16 cellular contexts compared by ENCODE assay signal in genomic region chr4:16752150-16752549, GRCh38.
DNase-seq lines count a peak whose midpoint lies in the region; ATAC-seq, FAIRE-seq and TF ChIP-seq lines count a peak whose summit lies in the region.
"Had no signal": no experiment of that assay in that cellular context is flagged by ENCODE, and none has a peak within 500 bp of the region (broad histone marks: within the 10 kb centered on the region; RNA-seq: fewer than 3 reads in every experiment).

No MANE protein-coding gene starts in this region.

- H3K4me1 Mint-ChIP-seq in astrocyte (ENCODE audit: low read depth, unreplicated experiment), result peaks cover 11% of the 10 kb centered on the region
- no peaks in the 10 kb centered on the region for H3K4me1 Mint-ChIP-seq in T-helper 2 cell treated with Interferon-gamma antibody and Interleukin-4, amounts not matched to agents 5 μg/mL and 100 μg/mL, for 36 hours (ENCODE audit: low read depth)
- H3K4me1 Mint-ChIP-seq: activated CD4-positive, alpha-beta T cell treated with anti-CD3 and anti-CD28 coated beads for 36 hours had no signal

- H3K79me1 ChIP-seq in IMR-90 (ENCODE audit: low read depth in 1 of 2, low read length in 2 of 2), result no peaks in the 10 kb centered on the region

- H3K23ac ChIP-seq in IMR-90 (ENCODE audit: low read depth, low read length), result no peak overlapping the region

- H3K4me3 Mint-ChIP-seq in astrocyte (ENCODE audit: unreplicated experiment), result no peak overlapping the region
- no peak overlapping the region for H3K4me3 Mint-ChIP-seq in T-helper 2 cell treated with Interferon-gamma antibody and Interleukin-4, amounts not matched to agents 5 μg/mL and 100 μg/mL, for 36 hours
- H3K4me3 Mint-ChIP-seq: activated CD4-positive, alpha-beta T cell treated with anti-CD3 and anti-CD28 coated beads for 36 hours had no signal

- H2AK9ac ChIP-seq in IMR-90 (replicated peaks; ENCODE audit: low read depth, low read length, poor library complexity), result no peak overlapping the region

- no peak for ATAC-seq in IMR-90 (ENCODE audit: low read depth)
- ATAC-seq: activated CD4-positive, alpha-beta T cell treated with anti-CD3 and anti-CD28 coated beads for 36 hours had no signal

- no peak overlapping the region for H3K14ac ChIP-seq in IMR-90 (replicated peaks; ENCODE audit: low read depth, low read length)

- no peaks in the 10 kb centered on the region for H3K36me3 Mint-ChIP-seq in astrocyte (ENCODE audit: low read depth, unreplicated experiment)
- H3K36me3 Mint-ChIP-seq in T-helper 2 cell treated with Interferon-gamma antibody and Interleukin-4, amounts not matched to agents 5 μg/mL and 100 μg/mL, for 36 hours (ENCODE audit: low read depth), result no peaks in the 10 kb centered on the region

- peak; percentile 47 for FAIRE-seq in astrocyte (lab: Jason Lieb, UNC)

- H3K27me3 ChIP-seq in IMR-90 (ENCODE audit: control insufficient read depth, insufficient read depth, low read length) (no peaks in the 10 kb centered on the region), astrocyte (ENCODE audit: insufficient read depth, low read length) (no peaks in the 10 kb centered on the region), hepatocyte (no peaks in the 10 kb centered on the region), spleen (replicated peaks in 1 of 7) (no peaks in the 10 kb centered on the region)
- H3K27me3 ChIP-seq: BLaER1 had no signal

- no peak overlapping the region for H2AK5ac ChIP-seq in IMR-90 (ENCODE audit: low read depth, low read length)

- TF ChIP-seq POLR2A in IMR-90 (IDR thresholded peaks at IDR 0.05; ENCODE audit: low read depth, low read length), result no peak
- TF ChIP-seq POLR2A in spleen (IDR thresholded peaks at IDR 0.05), result no peak

- no peaks in the 10 kb centered on the region for H3K9me3 ChIP-seq in IMR-90 (ENCODE audit: control insufficient read depth, insufficient read depth, low read length)
- no peaks in the 10 kb centered on the region for H3K9me3 ChIP-seq in astrocyte (ENCODE audit: insufficient read depth, low read depth, low read length)
- H3K9me3 ChIP-seq in hepatocyte (ENCODE audit: low read depth), result no peaks in the 10 kb centered on the region
- H3K9me3 ChIP-seq in spleen, result no peaks in the 10 kb centered on the region
- H3K9me3 ChIP-seq: BLaER1 had no signal

- no peak overlapping the region for H2AFZ ChIP-seq in IMR-90 (replicated peaks; ENCODE audit: low read length, poor library complexity)
- H2AFZ ChIP-seq in astrocyte (ENCODE audit: low read depth, low read length), result no peak overlapping the region
- H2AFZ ChIP-seq in hepatocyte, result no peak overlapping the region

- in situ Hi-C loops in IMR-90 (cut with MboI; ENCODE audit: low sequenced_read_pairs), result no loop called here

- H3K18ac ChIP-seq in IMR-90 (ENCODE audit: low read depth, low read length), result no peak overlapping the region

- no peak overlapping the region for H2BK5ac ChIP-seq in IMR-90 (ENCODE audit: low read depth, low read length, poor library complexity, severe bottlenecking)

- no peak overlapping the region for H4K5ac ChIP-seq in IMR-90 (ENCODE audit: low read depth, low read length)

- CTCF ChIA-PET in IMR-90 (lab: Yijun Ruan, JAX), result no interaction called here

- H3K4me1 ChIP-seq in IMR-90 (ENCODE audit: control insufficient read depth, insufficient read depth, low read length) (no peaks in the 10 kb centered on the region), astrocyte (ENCODE audit: insufficient read depth, low read length) (peaks cover 5% of the 10 kb centered on the region), hepatocyte (ENCODE audit: insufficient read depth) (no peaks in the 10 kb centered on the region), spleen (no peaks in the 10 kb centered on the region)
- H3K4me1 ChIP-seq: BLaER1 had no signal

- H3K9me3 Mint-ChIP-seq in astrocyte (ENCODE audit: unreplicated experiment), result no peaks in the 10 kb centered on the region
- no peaks in the 10 kb centered on the region for H3K9me3 Mint-ChIP-seq in T-helper 2 cell treated with Interferon-gamma antibody and Interleukin-4, amounts not matched to agents 5 μg/mL and 100 μg/mL, for 36 hours

- H2BK15ac ChIP-seq in IMR-90 (ENCODE audit: low read depth, low read length), result no peak overlapping the region

- peaks cover 3% of the 10 kb centered on the region; the same call in 1 of the 2 replicates for H3K36me3 ChIP-seq in IMR-90 (ENCODE audit: control insufficient read depth, insufficient read depth, low read length)
- H3K36me3 ChIP-seq in astrocyte (ENCODE audit: insufficient read depth, low read length), result no peaks in the 10 kb centered on the region
- no peaks in the 10 kb centered on the region for H3K36me3 ChIP-seq in hepatocyte (replicated peaks; ENCODE audit: insufficient read depth, low read depth)
- H3K36me3 ChIP-seq in spleen, result peaks cover 0 to 12% (median 0%) of the 10 kb centered on the region in 6 donors
- H3K36me3 ChIP-seq: BLaER1 had no signal

- H4K8ac ChIP-seq in IMR-90 (ENCODE audit: low read depth in 2 of 2, low read length in 2 of 2), result no peak overlapping the region

- H2BK120ac ChIP-seq in IMR-90 (ENCODE audit: low read depth, low read length), result no peak overlapping the region

- H3K27ac Mint-ChIP-seq in astrocyte (ENCODE audit: unreplicated experiment), result no peak overlapping the region
- H3K27ac Mint-ChIP-seq in T-helper 2 cell treated with Interferon-gamma antibody and Interleukin-4, amounts not matched to agents 5 μg/mL and 100 μg/mL, for 36 hours, result no peak overlapping the region
- H3K27ac Mint-ChIP-seq: activated CD4-positive, alpha-beta T cell treated with anti-CD3 and anti-CD28 coated beads for 36 hours had no signal

- no peaks in the 10 kb centered on the region for H3K79me2 ChIP-seq in astrocyte (ENCODE audit: insufficient read depth, low read length)
- H3K79me2 ChIP-seq in hepatocyte, result no peaks in the 10 kb centered on the region

- H3K9me2 ChIP-seq in hepatocyte (replicated peaks; ENCODE audit: insufficient read depth), result no peaks in the 10 kb centered on the region

- POLR2A ChIA-PET in IMR-90 (lab: Charles Lee; ENCODE audit: unreplicated experiment), result no interaction called here

- TF ChIP-seq CTCF in AG10803 (conservative IDR thresholded peaks at IDR 0.05; ENCODE audit: low read length), result peak; percentile 44
- peak; percentile 39 for TF ChIP-seq CTCF in IMR-90 (conservative IDR thresholded peaks at IDR 0.05; ENCODE audit: low read depth, low read length)
- peak; percentile 35 for TF ChIP-seq CTCF in astrocyte (IDR thresholded peaks at IDR 0.05; ENCODE audit: insufficient read depth, low read depth, low read length)
- TF ChIP-seq CTCF in hepatocyte (IDR thresholded peaks at IDR 0.05; ENCODE audit: poor library complexity), result peak; percentile 21
- no peak for TF ChIP-seq CTCF in spleen (IDR thresholded peaks at IDR 0.05 in 8 of 11, conservative IDR thresholded peaks at IDR 0.05 in 3 of 11)

- no peak overlapping the region for H3K56ac ChIP-seq in IMR-90 (ENCODE audit: extremely low read depth, insufficient read depth, low read length)

- no peaks in the 10 kb centered on the region for H3K9me1 ChIP-seq in IMR-90 (ENCODE audit: insufficient read depth, low read length)

- no peaks in the 10 kb centered on the region for H4K20me1 ChIP-seq in IMR-90 (ENCODE audit: insufficient read depth, low read length)
- no peaks in the 10 kb centered on the region for H4K20me1 ChIP-seq in astrocyte (ENCODE audit: insufficient read depth, low read length)
- no peaks in the 10 kb centered on the region for H4K20me1 ChIP-seq in hepatocyte (ENCODE audit: insufficient read depth, poor library complexity, severe bottlenecking)
- H4K20me1 ChIP-seq: BLaER1 had no signal

- H3K27me3 Mint-ChIP-seq in astrocyte (ENCODE audit: low read depth, unreplicated experiment), result peaks cover 5% of the 10 kb centered on the region
- no peaks in the 10 kb centered on the region for H3K27me3 Mint-ChIP-seq in T-helper 2 cell treated with Interferon-gamma antibody and Interleukin-4, amounts not matched to agents 5 μg/mL and 100 μg/mL, for 36 hours (ENCODE audit: low read depth)
- H3K27me3 Mint-ChIP-seq: activated CD4-positive, alpha-beta T cell treated with anti-CD3 and anti-CD28 coated beads for 36 hours had no signal

- no peak for DNase-seq in AG10803 (ENCODE audit: low read depth)
- DNase-seq in IMR-90, result peak; percentile 25
- no peak for DNase-seq in astrocyte (ENCODE audit: low read depth)
- no peak for DNase-seq in hepatocyte (ENCODE audit: low spot score)
- DNase-seq in spleen, result no peak
- DNase-seq in NCI-H1417 treated with DMSO at 0.1 percent for 48 hours (lab: John Stamatoyannopoulos, UW), result no peak
- no peak for DNase-seq in NCI-H2196 treated with DMSO at 0.1 percent for 48 hours (lab: John Stamatoyannopoulos, UW; ENCODE audit: unreplicated experiment)
- DNase-seq in T-helper 2 cell treated with Interferon-gamma antibody and Interleukin-4, amounts not matched to agents 5 μg/mL and 100 μg/mL, for 36 hours (ENCODE audit: low spot score), result no peak
- DNase-seq: activated CD4-positive, alpha-beta T cell treated with anti-CD3 and anti-CD28 coated beads for 36 hours; activated T-cell treated with anti-CD3 and anti-CD28 coated beads, Interleukin-2, amount 50 U/mL, for 48 hours; NCI-H2029 treated with DMSO at 0.1 percent for 48 hours; NK-92 treated with Interleukin-12 subunit alpha and Interleukin-12 subunit beta, amount 100 ng/mL, for 24 hours; retina; stimulated activated CD4-positive, alpha-beta T cell treated with anti-CD3 and anti-CD28 coated beads, Interleukin-4, amount 100 ng/mL, for 24 hours; stimulated activated naive CD4-positive, alpha-beta T cell had no signal

- H3K4me3 ChIP-seq in AG10803 (ENCODE audit: low read length), result no peak overlapping the region
- no peak overlapping the region for H3K4me3 ChIP-seq in IMR-90 (ENCODE audit: insufficient read depth, low read depth, low read length)
- H3K4me3 ChIP-seq in astrocyte (ENCODE audit: insufficient read depth, low read depth, low read length), result no peak overlapping the region
- H3K4me3 ChIP-seq in hepatocyte, result no peak overlapping the region
- no peak overlapping the region for H3K4me3 ChIP-seq in spleen
- H3K4me3 ChIP-seq: BLaER1 had no signal

- no TSS peak for BruUV-seq in IMR-90 (replicated peaks; lab: Mats Ljungman, UMichigan)

- H4K91ac ChIP-seq in IMR-90 (ENCODE audit: insufficient read depth, low read depth, low read length), result no peak overlapping the region

- no peak overlapping the region for H2BK20ac ChIP-seq in IMR-90 (ENCODE audit: low read depth, low read length)

- H3K9ac ChIP-seq in IMR-90 (ENCODE audit: low read depth, low read length), result no peak overlapping the region
- no peak overlapping the region for H3K9ac ChIP-seq in astrocyte (ENCODE audit: low read length)
- H3K9ac ChIP-seq: BLaER1 had no signal

- no peak overlapping the region for H3K4ac ChIP-seq in IMR-90 (ENCODE audit: low read depth, low read length)

- TF ChIP-seq RAD21 in IMR-90 (IDR thresholded peaks at IDR 0.05; ENCODE audit: low read length), result peak; percentile 55

- dilution Hi-C loops in IMR-90 (cut with HindIII; ENCODE audit: low sequenced_read_pairs, unreplicated experiment), result no loop called here

- no peak overlapping the region for H3K4me2 ChIP-seq in IMR-90 (ENCODE audit: low read depth, low read length)
- no peak overlapping the region for H3K4me2 ChIP-seq in astrocyte (ENCODE audit: low read length)
- H3K4me2 ChIP-seq in hepatocyte, result no peak overlapping the region
- H3K4me2 ChIP-seq: BLaER1 had no signal

- no peak overlapping the region for H3K27ac ChIP-seq in IMR-90 (ENCODE audit: insufficient read depth, low read length)
- no peak overlapping the region for H3K27ac ChIP-seq in astrocyte (ENCODE audit: low read depth, low read length)
- H3K27ac ChIP-seq in hepatocyte, result no peak overlapping the region
- no peak overlapping the region for H3K27ac ChIP-seq in spleen
- H3K27ac ChIP-seq: BLaER1 had no signal

- intact Hi-C loops in IMR-90 (cut with micrococcal nuclease) (loop anchor here (10.0 kb wide), 1 partner anchor 237 kb away; no protein-coding TSS in a partner anchor), spleen (cut with DNase I; ENCODE audit: low total_unique reads) (no loop called here)

Comparison
In these comparisons a context has a peak if more than half of its experiments do, and no peak if none do; other contexts are left out.
1. CTCF ChIP-seq: peak in AG10803 (single experiment), IMR-90 (single experiment), astrocyte (single experiment) and hepatocyte (single experiment); none in spleen (0 of 11).